In genomic region chr5:61280766-61281427, GRCh38 we compare ENCODE assay signal across 8 cellular contexts. TPM values are rescaled to one million over a fixed set of nuclear protein-coding genes. Genes with fewer than 3 reads are reported as not detected.
DNase-seq lines count a peak whose midpoint lies in the region; ATAC-seq, FAIRE-seq and TF ChIP-seq lines count a peak whose summit lies in the region.

No MANE protein-coding gene starts in this region.

- H3K9ac ChIP-seq in fibroblast of lung (ENCODE audit: insufficient read depth, low read length) = no peak overlapping the region

- CTCF ChIA-PET in A549 (lab: Yijun Ruan, JAX) = interaction anchor here (0.7 to 1.8 kb wide), 2 partner anchors 16 to 50 kb away, joined by 3 to 5 read pairs; no protein-coding TSS in a partner anchor

- no peak for DNase-seq in A549 (ENCODE audit: low read depth in 1 of 2, low spot score in 1 of 2)
- no peak for DNase-seq in GM12891 (ENCODE audit: insufficient read length, low spot score)
- DNase-seq in NCI-H748 treated with DMSO at 0.1 percent for 48 hours (lab: John Stamatoyannopoulos, UW) = peak; percentile 18
- DNase-seq in fibroblast of lung (ENCODE audit: low read depth in 2 of 2) = peak in 1 of 2 donors; percentile 33
- DNase-seq in tibial artery = no peak
- DNase-seq in uterus = no peak

- ATAC-seq in A549 = peak in 1 of 2 experiments; percentile 15; a peak in 1 of 6 replicates
- ATAC-seq in HG02885 (IDR thresholded peaks at IDR 0.05; ENCODE audit: poor library complexity, unreplicated experiment) = no peak
- ATAC-seq in GM21737 (IDR thresholded peaks at IDR 0.05; ENCODE audit: unreplicated experiment) = no peak

- TF ChIP-seq POLR2A in A549 (IDR thresholded peaks at IDR 0.05; ENCODE audit: low read length) (no peak), GM12891 (IDR thresholded peaks at IDR 0.05; ENCODE audit: low read depth, low read length) (no peak), uterus (IDR thresholded peaks at IDR 0.05) (no peak)

- POLR2A ChIA-PET in A549 (lab: Yijun Ruan, JAX) = no interaction called here

- H3K4me2 ChIP-seq in A549 (peak overlapping the region; percentile 19; the same call in 1 of the 3 replicates), fibroblast of lung (ENCODE audit: extremely low read depth, insufficient read depth, low read length) (no peak overlapping the region)

- no peak overlapping the region for H3K27ac ChIP-seq in A549
- no peak overlapping the region for H3K27ac ChIP-seq in fibroblast of lung (ENCODE audit: insufficient read depth, low read length)
- H3K27ac ChIP-seq in tibial artery = no peak overlapping the region
- no peak overlapping the region for H3K27ac ChIP-seq in uterus

- FAIRE-seq in A549 (lab: Jason Lieb, UNC) (no peak), GM12891 (lab: Jason Lieb, UNC) (peak; percentile 82)

- H3K4me3 ChIP-seq in A549 (no peak overlapping the region), fibroblast of lung (replicated peaks in 1 of 4; ENCODE audit: control extremely low read depth in 1 of 4, insufficient read depth in 1 of 4, low read depth in 3 of 4, low read length in 4 of 4) (no peak overlapping the region), tibial artery (no peak overlapping the region), uterus (no peak overlapping the region)

- TF ChIP-seq EP300 in A549 (IDR thresholded peaks at IDR 0.05) = no peak

- H3K36me3 ChIP-seq in fibroblast of lung (ENCODE audit: control insufficient read depth, insufficient read depth, low read length) (no peaks in the 10 kb centered on the region), tibial artery (no peaks in the 10 kb centered on the region), uterus (no peaks in the 10 kb centered on the region)

- no peak for TF ChIP-seq RAD21 in A549 (conservative IDR thresholded peaks at IDR 0.05 in 1 of 2, IDR thresholded peaks at IDR 0.05 in 1 of 2)

- TF ChIP-seq CTCF in A549 (IDR thresholded peaks at IDR 0.05) = no peak
- TF ChIP-seq CTCF in fibroblast of lung (conservative IDR thresholded peaks at IDR 0.05 in 1 of 2, IDR thresholded peaks at IDR 0.05 in 1 of 2; ENCODE audit: low read depth in 1 of 2, low read length in 2 of 2) = no peak
- TF ChIP-seq CTCF in tibial artery (IDR thresholded peaks at IDR 0.05) = no peak
- no peak for TF ChIP-seq CTCF in uterus (IDR thresholded peaks at IDR 0.05)

- H3K4me1 ChIP-seq in A549 (peaks cover 23% of the 10 kb centered on the region), fibroblast of lung (ENCODE audit: control insufficient read depth, extremely low read depth, insufficient read depth, low read length) (peaks cover 12% of the 10 kb centered on the region), tibial artery (no peaks in the 10 kb centered on the region), uterus (no peaks in the 10 kb centered on the region)

- H2AFZ ChIP-seq in fibroblast of lung (ENCODE audit: low read length) = peak overlapping the region; percentile 24

- H3K79me2 ChIP-seq in fibroblast of lung (ENCODE audit: control insufficient read depth, insufficient read depth, low read length) = no peaks in the 10 kb centered on the region

- H3K27me3 ChIP-seq in fibroblast of lung (ENCODE audit: control insufficient read depth, insufficient read depth, low read length) = no peaks in the 10 kb centered on the region
- no peaks in the 10 kb centered on the region for H3K27me3 ChIP-seq in tibial artery
- no peaks in the 10 kb centered on the region for H3K27me3 ChIP-seq in uterus

- no peaks in the 10 kb centered on the region for H4K20me1 ChIP-seq in fibroblast of lung (ENCODE audit: control insufficient read depth, extremely low read depth, insufficient read depth, low read length)

- 58% methylated on average over 2 of the region's 2 CpGs for WGBS in A549 (ENCODE audit: missing lambda C conversion rate)

- H3K9me3 ChIP-seq in A549 = no peaks in the 10 kb centered on the region
- no peaks in the 10 kb centered on the region for H3K9me3 ChIP-seq in fibroblast of lung (ENCODE audit: control insufficient read depth, insufficient read depth, low read depth, low read length)
- no peaks in the 10 kb centered on the region for H3K9me3 ChIP-seq in tibial artery
- H3K9me3 ChIP-seq in uterus = no peaks in the 10 kb centered on the region

- intact Hi-C loops in tibial artery (cut with DNase I; ENCODE audit: low total_unique reads) (loop anchor here (5.0 kb wide), 1 partner anchor 119 kb away; the partner anchor contains the start of gene SMIM15), uterus (cut with DNase I; ENCODE audit: low total_unique reads) (no loop called here)

TF ChIP-seq in A549, 52 proteins besides CTCF, POLR2A, EP300 and RAD21:
- TF ChIP-seq MAFK (IDR thresholded peaks at IDR 0.05; ENCODE audit: partially characterized antibody) = no peak
- TF ChIP-seq MYC (IDR thresholded peaks at IDR 0.05; ENCODE audit: borderline replicate concordance, low read length) = no peak
- TF ChIP-seq TFCP2L1 (CRISPR knock-in tag; IDR thresholded peaks at IDR 0.05) = no peak
- no peak for TF ChIP-seq JUN (IDR thresholded peaks at IDR 0.05)
- TF ChIP-seq RNF2 (IDR thresholded peaks at IDR 0.05; ENCODE audit: borderline replicate concordance, low read depth) = no peak
- no peak for TF ChIP-seq HOXA7 (CRISPR knock-in tag; IDR thresholded peaks at IDR 0.05)
- TF ChIP-seq FOXS1 (CRISPR knock-in tag; IDR thresholded peaks at IDR 0.05) = no peak
- TF ChIP-seq, protein P1, sequence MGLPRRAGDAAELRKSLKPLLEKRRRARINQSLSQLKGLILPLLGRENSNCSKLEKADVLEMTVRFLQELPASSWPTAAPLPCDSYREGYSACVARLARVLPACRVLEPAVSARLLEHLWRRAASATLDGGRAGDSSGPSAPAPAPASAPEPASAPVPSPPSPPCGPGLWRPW (IDR thresholded peaks at IDR 0.05) = no peak
- no peak for TF ChIP-seq BHLHE40 (IDR thresholded peaks at IDR 0.05; ENCODE audit: low read depth, low read length)
- no peak for TF ChIP-seq EHF (CRISPR knock-in tag; IDR thresholded peaks at IDR 0.05)
- no peak for TF ChIP-seq CBX8 (IDR thresholded peaks at IDR 0.05)
- no peak for TF ChIP-seq HOXB13 (CRISPR knock-in tag; IDR thresholded peaks at IDR 0.05; ENCODE audit: low read depth)
- no peak for TF ChIP-seq POLR2AphosphoS2 (conservative IDR thresholded peaks at IDR 0.05; ENCODE audit: low read length)
- TF ChIP-seq, protein P2, sequence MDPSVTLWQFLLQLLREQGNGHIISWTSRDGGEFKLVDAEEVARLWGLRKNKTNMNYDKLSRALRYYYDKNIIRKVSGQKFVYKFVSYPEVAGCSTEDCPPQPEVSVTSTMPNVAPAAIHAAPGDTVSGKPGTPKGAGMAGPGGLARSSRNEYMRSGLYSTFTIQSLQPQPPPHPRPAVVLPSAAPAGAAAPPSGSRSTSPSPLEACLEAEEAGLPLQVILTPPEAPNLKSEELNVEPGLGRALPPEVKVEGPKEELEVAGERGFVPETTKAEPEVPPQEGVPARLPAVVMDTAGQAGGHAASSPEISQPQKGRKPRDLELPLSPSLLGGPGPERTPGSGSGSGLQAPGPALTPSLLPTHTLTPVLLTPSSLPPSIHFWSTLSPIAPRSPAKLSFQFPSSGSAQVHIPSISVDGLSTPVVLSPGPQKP (IDR thresholded peaks at IDR 0.05; ENCODE audit: low read depth, low read length) = no peak

TF ChIP-seq in GM12891, 5 proteins besides CTCF, POLR2A, EP300 and RAD21:
- TF ChIP-seq POU2F2 (IDR thresholded peaks at IDR 0.05; ENCODE audit: low read depth, low read length) (no peak), POLR2AphosphoS5 (IDR thresholded peaks at IDR 0.05; ENCODE audit: low read depth, low read length) (no peak), SPI1 (IDR thresholded peaks at IDR 0.05; ENCODE audit: low read depth, low read length) (no peak), TAF1 (IDR thresholded peaks at IDR 0.05; ENCODE audit: low read depth, low read length) (no peak), PAX5 (IDR thresholded peaks at IDR 0.05; ENCODE audit: insufficient read depth, low read length, severe bottlenecking) (no peak)

RNA-seq across cellular contexts. Expression of gene ZSWIM6, which starts 51.2 kb away (rescaled TPM):
- polyA plus RNA-seq in A549 (2011; rRNA removed) (18.0 and 20.9 TPM in 2 replicates), A549 (2017; fragmentation: RNase III; extraction: RNeasy Plus Mini Kit Qiagen cat#74134 plus additional on column Dnase treatment) (8.4 to 9.6 TPM (median 8.9 TPM) in 3 replicates), fibroblast of lung (19.5 and 26.6 TPM in 2 replicates)
- 8.2 and 11.4 TPM in 2 replicates for polyA plus RNA-seq in A549 (2012; cell fraction: cytosol; rRNA removed)
- polyA plus RNA-seq in A549 (2012; cell fraction: nucleus; rRNA removed) = 21.7 and 23.7 TPM in 2 replicates
- polyA minus RNA-seq in A549 (2011; rRNA and poly(A)+ RNA removed) = 43.5 and 50.0 TPM in 2 replicates
- 1.4 TPM for polyA plus RNA-seq in GM12891 (2012; ENCODE audit: low read depth, missing spikeins)
- total RNA-seq in fibroblast of lung (13.6 and 23.5 TPM in 2 replicates), uterus (10 to 100 TPM in 3 of 4 donors, 1 to 10 TPM in 1; 4.1 to 14.8 (median 11.1) TPM)
- polyA plus RNA-seq in fibroblast of lung (2012) = 10.7 and 16.9 TPM in 2 replicates
- 31.5 and 52.5 TPM in 2 replicates for polyA minus RNA-seq in fibroblast of lung (ENCODE audit: low replicate concordance)
